In the genomic region with DNA sequence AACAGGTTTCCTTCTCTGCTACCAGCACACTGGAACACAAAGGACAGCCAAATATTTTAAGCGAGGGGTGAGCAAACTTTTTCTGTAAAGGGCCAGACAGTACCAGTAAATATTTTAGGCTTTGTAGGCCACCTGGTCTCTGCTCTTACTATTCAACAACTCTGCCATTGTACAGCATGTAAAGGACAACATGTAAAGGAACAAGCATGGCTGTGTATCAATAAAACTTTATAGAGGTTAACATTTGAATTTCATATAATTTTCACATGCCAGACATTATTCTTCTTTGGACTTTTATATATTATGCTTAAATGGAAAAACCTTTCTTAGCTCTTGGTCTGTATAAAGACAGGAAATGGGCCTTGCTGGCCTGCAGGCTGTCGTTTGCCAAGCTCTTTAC, we compare ENCODE assay signal across 15 cellular contexts. TPM values are rescaled to one million over a fixed set of nuclear protein-coding genes. Genes with fewer than 3 reads are reported as not detected.
"Had no signal": no experiment of that assay in that cellular context is flagged by ENCODE, and none has a peak within 500 bp of the region (broad histone marks: within the 10 kb centered on the region; RNA-seq: fewer than 3 reads in every experiment).

No MANE protein-coding gene starts in this region.

- H3K9me3 Mint-ChIP-seq: activated B cell treated with CpG ODN at 0.5 μM for 24 hours; activated naive CD4-positive, alpha-beta T cell treated with anti-CD3 and anti-CD28 coated beads, Interleukin-2, amount 10 ng/mL, durations not matched to agents 7 days and 5 days; naive thymus-derived CD8-positive, alpha-beta T cell; stimulated activated naive CD8-positive, alpha-beta T cell treated with anti-CD3 and anti-CD28 coated beads, Interleukin-15, Interleukin-2, amounts not matched to agents 100 ng/mL and 50 ng/mL, for 24 hours had no signal

- H3K27ac Mint-ChIP-seq: activated B cell treated with CpG ODN at 0.5 μM for 24 hours; activated naive CD4-positive, alpha-beta T cell treated with anti-CD3 and anti-CD28 coated beads, Interleukin-2, amount 10 ng/mL, durations not matched to agents 7 days and 5 days; stimulated activated naive CD8-positive, alpha-beta T cell treated with anti-CD3 and anti-CD28 coated beads, Interleukin-15, Interleukin-2, amounts not matched to agents 100 ng/mL and 50 ng/mL, for 24 hours had no signal

- ATAC-seq: activated CD8-positive, alpha-beta T cell treated with anti-CD3 and anti-CD28 coated beads, Interleukin-2, amount 10 ng/mL, durations not matched to agents 7 days and 5 days; naive thymus-derived CD8-positive, alpha-beta T cell had no signal

- H3K9me3 ChIP-seq: SJSA1, upper lobe of left lung had no signal

- H3K4me3 Mint-ChIP-seq: activated B cell treated with CpG ODN at 0.5 μM for 24 hours; activated CD8-positive, alpha-beta T cell treated with anti-CD3 and anti-CD28 coated beads, Interleukin-2, amount 10 ng/mL, durations not matched to agents 7 days and 5 days; activated naive CD4-positive, alpha-beta T cell treated with anti-CD3 and anti-CD28 coated beads, Interleukin-2, amount 10 ng/mL, durations not matched to agents 7 days and 5 days; naive thymus-derived CD8-positive, alpha-beta T cell; stimulated activated naive CD8-positive, alpha-beta T cell treated with anti-CD3 and anti-CD28 coated beads, Interleukin-15, Interleukin-2, amounts not matched to agents 100 ng/mL and 50 ng/mL, for 24 hours had no signal

- H3K27ac ChIP-seq: cardiac muscle cell, SJSA1, skin epidermis, upper lobe of left lung had no signal

- H3K27me3 Mint-ChIP-seq: activated B cell treated with CpG ODN at 0.5 μM for 24 hours; activated naive CD4-positive, alpha-beta T cell treated with anti-CD3 and anti-CD28 coated beads, Interleukin-2, amount 10 ng/mL, durations not matched to agents 7 days and 5 days; naive thymus-derived CD8-positive, alpha-beta T cell; stimulated activated naive CD8-positive, alpha-beta T cell treated with anti-CD3 and anti-CD28 coated beads, Interleukin-15, Interleukin-2, amounts not matched to agents 100 ng/mL and 50 ng/mL, for 24 hours had no signal

- H3K27me3 ChIP-seq: cardiac muscle cell, SJSA1, upper lobe of left lung had no signal

- DNase-seq: activated B cell treated with CpG ODN at 0.5 μM for 24 hours; activated CD4-positive, alpha-beta T cell treated with anti-CD3 and anti-CD28 coated beads for 48 hours; activated CD8-positive, alpha-beta T cell treated with anti-CD3 and anti-CD28 coated beads, Interleukin-2, amount 10 ng/mL, durations not matched to agents 7 days and 5 days; activated naive CD4-positive, alpha-beta T cell treated with anti-CD3 and anti-CD28 coated beads, Interleukin-2, amount 10 ng/mL, durations not matched to agents 7 days and 5 days; foreskin fibroblast; naive thymus-derived CD8-positive, alpha-beta T cell; retina; upper lobe of left lung had no signal

- H3K4me3 ChIP-seq: cardiac muscle cell, lung, SJSA1, skin epidermis, upper lobe of left lung had no signal

RNA-seq across cellular contexts. Expression of gene CRYGN, which starts 49.6 kb away (rescaled TPM):
- total RNA-seq: activated B cell treated with CpG ODN at 0.5 μM for 24 hours; mononuclear cell; SJSA1; T-helper 2 cell treated with Interferon-gamma antibody and Interleukin-4, amounts not matched to agents 100 ng/mL and 5 ng/mL, for 36 hours had no signal
